Comparison of ENCODE assay signal across 8 cellular contexts in genomic region chr9:121289554-121290370, GRCh38. TPM values are rescaled to one million over a fixed set of nuclear protein-coding genes. Genes with fewer than 3 reads are reported as not detected.
DNase-seq lines count a peak whose midpoint lies in the region; ATAC-seq and TF ChIP-seq lines count a peak whose summit lies in the region.

No MANE protein-coding gene starts in this region.

- peak overlapping the region in 2 of 10 donors; percentile 2 to 6 for H3K4me3 ChIP-seq in heart right ventricle

- no peaks in the 10 kb centered on the region for H3K27me3 ChIP-seq in heart right ventricle

- 39 to 44% methylated on average over 11 of the region's 11 CpGs for WGBS in heart right ventricle, 2 donors

- H3K36me3 ChIP-seq in heart right ventricle = peaks cover 0 to 5% (median 0%) of the 10 kb centered on the region in 9 donors

- intact Hi-C loops in heart right ventricle (cut with DNase I) = loop anchor here in 2 of 10 donors (5.0 kb wide), 2 partner anchors 38 to 83 kb away; partner anchors contain the start of gene STOM (in 1 of the 2)
- intact Hi-C loops in sciatic nerve (cut with DNase I) = no loop called here

- no peaks in the 10 kb centered on the region for H3K9me3 ChIP-seq in heart right ventricle

- H3K27ac ChIP-seq in heart right ventricle = peak overlapping the region; percentile 93 to 100 (median 98)

- H3K4me1 ChIP-seq in heart right ventricle = peaks cover 55 to 100% (median 91%) of the 10 kb centered on the region in 9 donors

- ATAC-seq in heart right ventricle (no peak), sciatic nerve (no peak), HG03457 (IDR thresholded peaks at IDR 0.05; ENCODE audit: unreplicated experiment) (no peak), HG03280 (IDR thresholded peaks at IDR 0.05; ENCODE audit: unreplicated experiment) (no peak), HG02970 (IDR thresholded peaks at IDR 0.05; ENCODE audit: low FRiP score, unreplicated experiment) (no peak)

- no peak for TF ChIP-seq CTCF in heart right ventricle (IDR thresholded peaks at IDR 0.05)

- DNase-seq in GM03348 (ENCODE audit: low spot score) (peak; percentile 35), OCI-M1 (lab: John Stamatoyannopoulos, UW) (peak; percentile 4), heart right ventricle (no peak), sciatic nerve (ENCODE audit: low spot score) (peak; percentile 50), NCI-H187 (lab: John Stamatoyannopoulos, UW) (no peak)

RNA-seq across cellular contexts. Expression of gene GSN, which starts 21.8 kb away (rescaled TPM):
- total RNA-seq in heart right ventricle (100 to 1,000 TPM; 532 to 861 (median 668) TPM), sciatic nerve (1,757 TPM)
- polyA plus RNA-seq in heart right ventricle = 100 to 1,000 TPM; 360 to 823 TPM

Comparison
In these comparisons a context has a peak if more than half of its experiments do, and no peak if none do; other contexts are left out.
1. DNase-seq: peak in GM03348 (single experiment), OCI-M1 (single experiment) and sciatic nerve (single experiment); none in heart right ventricle (0 of 2) and NCI-H187 (0 of 2).